Comparison of ENCODE assay signal across 1 cellular context in genomic region chr17:39171933-39172332, GRCh38.
TF ChIP-seq lines count a peak whose summit lies in the region.

No MANE protein-coding gene starts in this region.

TF ChIP-seq in SK-N-SH, 30 proteins besides CTCF, POLR2A, EP300 and RAD21 (continued from another document):
- TF ChIP-seq GATA2 (CRISPR knock-in tag; IDR thresholded peaks at IDR 0.05) (no peak), TEAD4 (IDR thresholded peaks at IDR 0.05; ENCODE audit: borderline replicate concordance, insufficient read depth) (no peak), ELF1 (IDR thresholded peaks at IDR 0.05) (no peak), NRF1 (IDR thresholded peaks at IDR 0.05; ENCODE audit: low read depth, low read length) (no peak)
